ENCODE assay signal across 18 cellular contexts in genomic region chr13:94254737-94255136, GRCh38.
A peak's percentile ranks its signal among the peaks of the same experiment; 100 is the strongest.
DNase-seq lines count a peak whose midpoint lies in the region; ATAC-seq and TF ChIP-seq lines count a peak whose summit lies in the region.
"Had no signal": no experiment of that assay in that cellular context is flagged by ENCODE, and none has a peak within 500 bp of the region (broad histone marks: within the 10 kb centered on the region; RNA-seq: fewer than 3 reads in every experiment).

No MANE protein-coding gene starts in this region.

- no peaks in the 10 kb centered on the region for H3K36me3 ChIP-seq in IMR-90 (ENCODE audit: control insufficient read depth, insufficient read depth, low read length)
- H3K36me3 ChIP-seq in MM.1S (replicated peaks; ENCODE audit: insufficient read depth, low read length), result no peaks in the 10 kb centered on the region
- no peaks in the 10 kb centered on the region for H3K36me3 ChIP-seq in mucosa of descending colon (ENCODE audit: low read depth)
- H3K36me3 ChIP-seq: BE2C had no signal

- H3K4me2 ChIP-seq in IMR-90 (ENCODE audit: low read depth, low read length) (no peak overlapping the region), MM.1S (ENCODE audit: low read depth, low read length) (no peak overlapping the region)

- H3K9me1 ChIP-seq in IMR-90 (ENCODE audit: insufficient read depth, low read length), result no peaks in the 10 kb centered on the region

- POLR2A ChIA-PET in IMR-90 (lab: Charles Lee; ENCODE audit: unreplicated experiment), result no interaction called here

- H2BK120ac ChIP-seq in IMR-90 (ENCODE audit: low read depth, low read length), result no peak overlapping the region

- no peak overlapping the region for H2BK5ac ChIP-seq in IMR-90 (ENCODE audit: low read depth, low read length, poor library complexity, severe bottlenecking)

- no peaks in the 10 kb centered on the region for H3K9me2 ChIP-seq in MM.1S (replicated peaks; ENCODE audit: insufficient read depth, low read length)

- H3K9me3 ChIP-seq in IMR-90 (ENCODE audit: control insufficient read depth, insufficient read depth, low read length) (no peaks in the 10 kb centered on the region), MM.1S (replicated peaks; ENCODE audit: insufficient read depth, low read length) (no peaks in the 10 kb centered on the region), mucosa of descending colon (no peaks in the 10 kb centered on the region)
- H3K9me3 ChIP-seq: BE2C had no signal

- H2BK15ac ChIP-seq in IMR-90 (ENCODE audit: low read depth, low read length), result no peak overlapping the region

- no peak overlapping the region for H3K14ac ChIP-seq in IMR-90 (replicated peaks; ENCODE audit: low read depth, low read length)

- CTCF ChIA-PET in IMR-90 (lab: Yijun Ruan, JAX), result interaction anchor here (0.6 to 1.2 kb wide), 3 partner anchors 13 to 282 kb away, joined by 3 to 7 read pairs (median 4); no protein-coding TSS in a partner anchor

- no peak overlapping the region for H4K8ac ChIP-seq in IMR-90 (ENCODE audit: low read depth in 2 of 2, low read length in 2 of 2)

- no peaks in the 10 kb centered on the region for H3K79me1 ChIP-seq in IMR-90 (ENCODE audit: low read depth in 1 of 2, low read length in 2 of 2)

- H2AK5ac ChIP-seq in IMR-90 (ENCODE audit: low read depth, low read length), result no peak overlapping the region

- in situ Hi-C loops in IMR-90 (cut with MboI; ENCODE audit: low sequenced_read_pairs), result no loop called here

- ATAC-seq in IMR-90 (ENCODE audit: low read depth) (no peak), mucosa of descending colon (no peak)

- no peak overlapping the region for H2AFZ ChIP-seq in IMR-90 (replicated peaks; ENCODE audit: low read length, poor library complexity)
- H2AFZ ChIP-seq in MM.1S (ENCODE audit: low read length), result no peak overlapping the region

- DNase-seq in AG10803 (ENCODE audit: low read depth) (peak; percentile 20), IMR-90 (peak; percentile 48), dedifferentiated amniotic fluid mesenchymal stem cell (ENCODE audit: extremely low spot score) (peak; percentile 23), fibroblast of peridontal ligament (ENCODE audit: extremely low read depth) (peak; percentile 69), MM.1S (no peak), HK-2 (ENCODE audit: unreplicated experiment) (no peak), OCI-M2 (lab: John Stamatoyannopoulos, UW; ENCODE audit: unreplicated experiment) (no peak), mucosa of descending colon (no peak)
- DNase-seq: 8988T; BE2C; CD4-positive, alpha-beta memory T cell; DMS153; DMS79; GDM1; GOT3; H7; KG1 had no signal

- H3K79me2 ChIP-seq in MM.1S (ENCODE audit: low read length), result no peaks in the 10 kb centered on the region

- TF ChIP-seq POLR2A in IMR-90 (IDR thresholded peaks at IDR 0.05; ENCODE audit: low read depth, low read length), result no peak

- no peak overlapping the region for H4K5ac ChIP-seq in IMR-90 (ENCODE audit: low read depth, low read length)

- BruUV-seq in IMR-90 (replicated peaks; lab: Mats Ljungman, UMichigan), result no TSS peak

- H3K56ac ChIP-seq in IMR-90 (ENCODE audit: extremely low read depth, insufficient read depth, low read length), result no peak overlapping the region

- H3K27ac ChIP-seq in IMR-90 (ENCODE audit: insufficient read depth, low read length) (no peak overlapping the region), MM.1S (ENCODE audit: low read length) (no peak overlapping the region)
- H3K27ac ChIP-seq: C4-2B had no signal

- H3K4me1 ChIP-seq in IMR-90 (ENCODE audit: control insufficient read depth, insufficient read depth, low read length), result no peaks in the 10 kb centered on the region; the same call in none of the 2 replicates
- no peaks in the 10 kb centered on the region for H3K4me1 ChIP-seq in MM.1S (ENCODE audit: low read length)
- no peaks in the 10 kb centered on the region for H3K4me1 ChIP-seq in mucosa of descending colon (ENCODE audit: low read depth)
- H3K4me1 ChIP-seq: BE2C had no signal

- H3K4ac ChIP-seq in IMR-90 (ENCODE audit: low read depth, low read length), result no peak overlapping the region

- no peak overlapping the region for H2AK9ac ChIP-seq in IMR-90 (replicated peaks; ENCODE audit: low read depth, low read length, poor library complexity)

- no peak overlapping the region for H2BK20ac ChIP-seq in IMR-90 (ENCODE audit: low read depth, low read length)

- H3K23ac ChIP-seq in IMR-90 (ENCODE audit: low read depth, low read length), result no peak overlapping the region

- H4K20me1 ChIP-seq in IMR-90 (ENCODE audit: insufficient read depth, low read length) (no peaks in the 10 kb centered on the region), MM.1S (ENCODE audit: insufficient read depth, low read length) (no peaks in the 10 kb centered on the region)

- no peak overlapping the region for H4K91ac ChIP-seq in IMR-90 (ENCODE audit: insufficient read depth, low read depth, low read length)

- H3K18ac ChIP-seq in IMR-90 (ENCODE audit: low read depth, low read length), result no peak overlapping the region

- H3K4me3 ChIP-seq in AG10803 (ENCODE audit: low read length) (no peak overlapping the region), IMR-90 (ENCODE audit: insufficient read depth, low read depth, low read length) (no peak overlapping the region), MM.1S (ENCODE audit: low read length) (no peak overlapping the region), mucosa of descending colon (no peak overlapping the region)

- intact Hi-C loops in IMR-90 (cut with micrococcal nuclease) (loop anchor here (5.0 kb wide), 1 partner anchor 53 kb away; no protein-coding TSS in a partner anchor), mucosa of descending colon (cut with DNase I, micrococcal nuclease) (no loop called here)

- TF ChIP-seq CTCF in AG10803 (conservative IDR thresholded peaks at IDR 0.05; ENCODE audit: low read length), result no peak
- no peak for TF ChIP-seq CTCF in IMR-90 (conservative IDR thresholded peaks at IDR 0.05; ENCODE audit: low read depth, low read length)
- no peak for TF ChIP-seq CTCF in MM.1S (IDR thresholded peaks at IDR 0.05; ENCODE audit: low read length)
- TF ChIP-seq CTCF in mucosa of descending colon (IDR thresholded peaks at IDR 0.05), result no peak

- no peaks in the 10 kb centered on the region for H3F3A ChIP-seq in MM.1S (ENCODE audit: insufficient read depth, low read length)

- dilution Hi-C loops in IMR-90 (cut with HindIII; ENCODE audit: low sequenced_read_pairs, unreplicated experiment), result no loop called here

- TF ChIP-seq RAD21 in IMR-90 (IDR thresholded peaks at IDR 0.05; ENCODE audit: low read length), result no peak

- H3K27me3 ChIP-seq in IMR-90 (ENCODE audit: control insufficient read depth, insufficient read depth, low read length) (no peaks in the 10 kb centered on the region), MM.1S (replicated peaks; ENCODE audit: insufficient read depth, low read length) (no peaks in the 10 kb centered on the region)
- H3K27me3 ChIP-seq: BE2C had no signal

- no peak overlapping the region for H3K9ac ChIP-seq in IMR-90 (ENCODE audit: low read depth, low read length)
- H3K9ac ChIP-seq in MM.1S (ENCODE audit: low read length), result no peak overlapping the region

TF ChIP-seq in IMR-90, 13 proteins besides CTCF, POLR2A, EP300 and RAD21:
- TF ChIP-seq MAZ (IDR thresholded peaks at IDR 0.05; ENCODE audit: borderline replicate concordance, low read depth, low read length) (no peak), CEBPB (IDR thresholded peaks at IDR 0.05; ENCODE audit: low read depth, low read length) (no peak), MAFK (IDR thresholded peaks at IDR 0.05; ENCODE audit: low read depth, low read length) (no peak), RFX5 (IDR thresholded peaks at IDR 0.05; ENCODE audit: low read depth, low read length) (no peak), NFE2L2 (IDR thresholded peaks at IDR 0.05; ENCODE audit: low read depth, low read length) (no peak), FOS (IDR thresholded peaks at IDR 0.05; ENCODE audit: low read depth, low read length) (no peak), CHD1 (IDR thresholded peaks at IDR 0.05; ENCODE audit: low read depth, low read length) (no peak), SMC3 (IDR thresholded peaks at IDR 0.05; ENCODE audit: low read depth, low read length) (no peak), BHLHE40 (IDR thresholded peaks at IDR 0.05; ENCODE audit: low read depth, low read length) (no peak), MXI1 (IDR thresholded peaks at IDR 0.05; ENCODE audit: borderline replicate concordance, low read depth, low read length) (no peak)
- TF ChIP-seq, protein P1, sequence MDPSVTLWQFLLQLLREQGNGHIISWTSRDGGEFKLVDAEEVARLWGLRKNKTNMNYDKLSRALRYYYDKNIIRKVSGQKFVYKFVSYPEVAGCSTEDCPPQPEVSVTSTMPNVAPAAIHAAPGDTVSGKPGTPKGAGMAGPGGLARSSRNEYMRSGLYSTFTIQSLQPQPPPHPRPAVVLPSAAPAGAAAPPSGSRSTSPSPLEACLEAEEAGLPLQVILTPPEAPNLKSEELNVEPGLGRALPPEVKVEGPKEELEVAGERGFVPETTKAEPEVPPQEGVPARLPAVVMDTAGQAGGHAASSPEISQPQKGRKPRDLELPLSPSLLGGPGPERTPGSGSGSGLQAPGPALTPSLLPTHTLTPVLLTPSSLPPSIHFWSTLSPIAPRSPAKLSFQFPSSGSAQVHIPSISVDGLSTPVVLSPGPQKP (IDR thresholded peaks at IDR 0.05; ENCODE audit: borderline replicate concordance, low read depth, low read length), result no peak
- TF ChIP-seq, protein P2, sequence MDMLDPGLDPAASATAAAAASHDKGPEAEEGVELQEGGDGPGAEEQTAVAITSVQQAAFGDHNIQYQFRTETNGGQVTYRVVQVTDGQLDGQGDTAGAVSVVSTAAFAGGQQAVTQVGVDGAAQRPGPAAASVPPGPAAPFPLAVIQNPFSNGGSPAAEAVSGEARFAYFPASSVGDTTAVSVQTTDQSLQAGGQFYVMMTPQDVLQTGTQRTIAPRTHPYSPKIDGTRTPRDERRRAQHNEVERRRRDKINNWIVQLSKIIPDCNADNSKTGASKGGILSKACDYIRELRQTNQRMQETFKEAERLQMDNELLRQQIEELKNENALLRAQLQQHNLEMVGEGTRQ (IDR thresholded peaks at IDR 0.05; ENCODE audit: low read depth, low read length), result no peak

Comparison
In these comparisons a context has a peak if more than half of its experiments do, and no peak if none do; other contexts are left out.
1. DNase-seq: peak in AG10803 (single experiment), IMR-90 (single experiment), dedifferentiated amniotic fluid mesenchymal stem cell (single experiment) and fibroblast of peridontal ligament (single experiment); none in MM.1S (single experiment), HK-2 (single experiment), OCI-M2 (single experiment) and mucosa of descending colon (0 of 3).